ENCODE assay signal across 23 cellular contexts in genomic region chr12:96711364-96711763, GRCh38.
"Had no signal": no experiment of that assay in that cellular context is flagged by ENCODE, and none has a peak within 500 bp of the region (broad histone marks: within the 10 kb centered on the region; RNA-seq: fewer than 3 reads in every experiment).

No MANE protein-coding gene starts in this region.

- H3K36me3 Mint-ChIP-seq: activated naive CD4-positive, alpha-beta T cell treated with anti-CD3 and anti-CD28 coated beads, Interleukin-2, amount 10 ng/mL, durations not matched to agents 7 days and 5 days; brain; immature natural killer cell; natural killer cell had no signal

- H3K27me3 Mint-ChIP-seq: brain; dendritic cell treated with granulocyte-macrophage colony-stimulating factor and Interleukin-4, amounts not matched to agents 40 ng/mL and 50 ng/mL, for 4 days; progenitor cell of endocrine pancreas; T-helper 17 cell had no signal

- H3K4me1 Mint-ChIP-seq: activated B cell treated with CpG ODN at 0.5 μM for 24 hours; activated naive CD4-positive, alpha-beta T cell treated with anti-CD3 and anti-CD28 coated beads, Interleukin-2, amount 10 ng/mL, durations not matched to agents 7 days and 5 days; brain; immature natural killer cell; natural killer cell; T-helper 17 cell had no signal

- H3K27ac Mint-ChIP-seq: activated B cell treated with CpG ODN at 0.5 μM for 24 hours; activated naive CD4-positive, alpha-beta T cell treated with anti-CD3 and anti-CD28 coated beads, Interleukin-2, amount 10 ng/mL, durations not matched to agents 7 days and 5 days; activated T-cell treated with anti-CD3 and anti-CD28 coated beads, Interleukin-2, amount 50 U/mL, for 72 hours; brain; dendritic cell treated with granulocyte-macrophage colony-stimulating factor and Interleukin-4, amounts not matched to agents 40 ng/mL and 50 ng/mL, for 4 days; immature natural killer cell; natural killer cell; progenitor cell of endocrine pancreas; T-helper 17 cell had no signal

- H3K9me3 Mint-ChIP-seq: activated B cell treated with CpG ODN at 0.5 μM for 24 hours; activated naive CD4-positive, alpha-beta T cell treated with anti-CD3 and anti-CD28 coated beads, Interleukin-2, amount 10 ng/mL, durations not matched to agents 7 days and 5 days; activated T-cell treated with anti-CD3 and anti-CD28 coated beads, Interleukin-2, amount 50 U/mL, for 72 hours; brain; dendritic cell treated with granulocyte-macrophage colony-stimulating factor and Interleukin-4, amounts not matched to agents 40 ng/mL and 50 ng/mL, for 4 days; immature natural killer cell; natural killer cell had no signal

- H3K4me3 Mint-ChIP-seq: activated B cell treated with CpG ODN at 0.5 μM for 24 hours; activated naive CD4-positive, alpha-beta T cell treated with anti-CD3 and anti-CD28 coated beads, Interleukin-2, amount 10 ng/mL, durations not matched to agents 7 days and 5 days; activated T-cell treated with anti-CD3 and anti-CD28 coated beads, Interleukin-2, amount 50 U/mL, for 72 hours; brain; dendritic cell treated with granulocyte-macrophage colony-stimulating factor and Interleukin-4, amounts not matched to agents 40 ng/mL and 50 ng/mL, for 4 days; immature natural killer cell; natural killer cell; T-helper 17 cell had no signal

- DNase-seq: activated B cell treated with CpG ODN at 0.5 μM for 24 hours; activated CD4-positive, alpha-beta T cell treated with anti-CD3 and anti-CD28 coated beads for 4 hours; activated CD4-positive, alpha-beta T cell treated with anti-CD3 and anti-CD28 coated beads, Interleukin-2, amount 50 U/mL, for 48 hours; activated effector memory CD4-positive, alpha-beta T cell treated with anti-CD3 and anti-CD28 coated beads, Interleukin-2, amount 50 U/mL, for 16 hours; activated naive CD4-positive, alpha-beta T cell treated with anti-CD3 and anti-CD28 coated beads, Interleukin-2, amount 10 ng/mL, durations not matched to agents 7 days and 5 days; activated T-cell treated with anti-CD3 and anti-CD28 coated beads, Interleukin-2, amount 50 U/mL, for 72 hours; anterior cingulate cortex; caudate nucleus; effector CD8-positive, alpha-beta T cell; foreskin melanocyte; immature natural killer cell; left ventricle myocardium superior; mammary epithelial cell; midbrain; natural killer cell; stimulated activated CD4-positive, alpha-beta T cell treated with anti-CD3 and anti-CD28 coated beads, Interleukin-4, amount 100 ng/mL, for 1 hour; stimulated activated naive CD4-positive, alpha-beta T cell treated with Interleukin-2 at 50 U/mL for 16 hours; substantia nigra; T-helper 17 cell; thyroid gland had no signal

- ATAC-seq: left ventricle myocardium superior, natural killer cell, T-helper 17 cell had no signal
